21 cellular contexts compared by ENCODE assay signal in genomic region chr2:186772579-186772978, GRCh38.
"Had no signal": no experiment of that assay in that cellular context is flagged by ENCODE, and none has a peak within 500 bp of the region (broad histone marks: within the 10 kb centered on the region; RNA-seq: fewer than 3 reads in every experiment).

No MANE protein-coding gene starts in this region.

- H3K27ac ChIP-seq: spleen, thoracic aorta, VCaP had no signal

- H3K27me3 ChIP-seq: spleen had no signal

- H3K36me3 Mint-ChIP-seq: activated naive CD4-positive, alpha-beta T cell treated with anti-CD3 and anti-CD28 coated beads, Interleukin-2, amount 10 ng/mL, durations not matched to agents 7 days and 5 days; stimulated activated memory B cell treated with anti-CD40 and anti-IgM and Interleukin-4, amounts not matched to agents 10 μg/mL and 1 μg/mL and 100 μg/mL, for 72 hours had no signal

- H3K4me3 ChIP-seq: lung, spleen, thoracic aorta had no signal

- H3K4me3 Mint-ChIP-seq: activated naive CD4-positive, alpha-beta T cell treated with anti-CD3 and anti-CD28 coated beads, Interleukin-2, amount 10 ng/mL, durations not matched to agents 7 days and 5 days; activated naive CD8-positive, alpha-beta T cell treated with anti-CD3 and anti-CD28 coated beads, Interleukin-2, amount 50 U/mL, for 24 hours; brain; nephron; stimulated activated memory B cell treated with anti-CD40 and anti-IgM and Interleukin-4, amounts not matched to agents 10 μg/mL and 1 μg/mL and 100 μg/mL, for 72 hours had no signal

- H3K27ac Mint-ChIP-seq: activated naive CD4-positive, alpha-beta T cell treated with anti-CD3 and anti-CD28 coated beads, Interleukin-2, amount 10 ng/mL, durations not matched to agents 7 days and 5 days; activated naive CD8-positive, alpha-beta T cell treated with anti-CD3 and anti-CD28 coated beads, Interleukin-2, amount 50 U/mL, for 24 hours; brain; stimulated activated memory B cell treated with anti-CD40 and anti-IgM and Interleukin-4, amounts not matched to agents 10 μg/mL and 1 μg/mL and 100 μg/mL, for 72 hours had no signal

- H3K4me1 ChIP-seq: spleen had no signal

- ATAC-seq: activated naive CD8-positive, alpha-beta T cell treated with anti-CD3 and anti-CD28 coated beads, Interleukin-2, amount 50 U/mL, for 24 hours; stimulated activated memory B cell treated with anti-CD40 and anti-IgM and Interleukin-4, amounts not matched to agents 10 μg/mL and 1 μg/mL and 100 μg/mL, for 72 hours had no signal

- DNase-seq: activated CD4-positive, alpha-beta T cell treated with anti-CD3 and anti-CD28 coated beads, Interleukin-2, amount 50 U/mL, for 1 hour; activated CD4-positive, CD25-positive, alpha-beta regulatory T cell treated with anti-CD3 and anti-CD28 coated beads, Interleukin-2, amount 50 U/mL, for 72 hours; activated CD8-positive, alpha-beta memory T cell treated with anti-CD3 and anti-CD28 coated beads for 24 hours; activated CD8-positive, alpha-beta memory T cell treated with anti-CD3 and anti-CD28 coated beads, Interleukin-2, amount 50 U/mL, for 48 hours; activated effector memory CD4-positive, alpha-beta T cell treated with Interleukin-2 at 50 U/mL for 16 hours; activated naive CD4-positive, alpha-beta T cell treated with anti-CD3 and anti-CD28 coated beads, Interleukin-2, amount 10 ng/mL, durations not matched to agents 7 days and 5 days; activated naive CD8-positive, alpha-beta T cell treated with anti-CD3 and anti-CD28 coated beads, Interleukin-2, amount 50 U/mL, for 24 hours; activated T-cell treated with anti-CD3 and anti-CD28 coated beads, Interleukin-2, amount 50 U/mL, for 48 hours; anterior cingulate cortex; caudate nucleus; midbrain; occipital lobe; retina; spleen; stimulated activated CD4-positive, alpha-beta T cell treated with anti-CD3 and anti-CD28 coated beads, Interleukin-4, amount 100 ng/mL, for 4 hours had no signal

- H3K4me1 Mint-ChIP-seq: activated naive CD4-positive, alpha-beta T cell treated with anti-CD3 and anti-CD28 coated beads, Interleukin-2, amount 10 ng/mL, durations not matched to agents 7 days and 5 days; activated naive CD8-positive, alpha-beta T cell treated with anti-CD3 and anti-CD28 coated beads, Interleukin-2, amount 50 U/mL, for 24 hours; brain; nephron; stimulated activated memory B cell treated with anti-CD40 and anti-IgM and Interleukin-4, amounts not matched to agents 10 μg/mL and 1 μg/mL and 100 μg/mL, for 72 hours had no signal

- H3K9me3 Mint-ChIP-seq: activated naive CD4-positive, alpha-beta T cell treated with anti-CD3 and anti-CD28 coated beads, Interleukin-2, amount 10 ng/mL, durations not matched to agents 7 days and 5 days had no signal

- H3K27me3 Mint-ChIP-seq: activated naive CD4-positive, alpha-beta T cell treated with anti-CD3 and anti-CD28 coated beads, Interleukin-2, amount 10 ng/mL, durations not matched to agents 7 days and 5 days; brain had no signal

- H3K36me3 ChIP-seq: spleen, thoracic aorta had no signal
